Comparison of ENCODE assay signal across 9 cellular contexts in the genomic region with DNA sequence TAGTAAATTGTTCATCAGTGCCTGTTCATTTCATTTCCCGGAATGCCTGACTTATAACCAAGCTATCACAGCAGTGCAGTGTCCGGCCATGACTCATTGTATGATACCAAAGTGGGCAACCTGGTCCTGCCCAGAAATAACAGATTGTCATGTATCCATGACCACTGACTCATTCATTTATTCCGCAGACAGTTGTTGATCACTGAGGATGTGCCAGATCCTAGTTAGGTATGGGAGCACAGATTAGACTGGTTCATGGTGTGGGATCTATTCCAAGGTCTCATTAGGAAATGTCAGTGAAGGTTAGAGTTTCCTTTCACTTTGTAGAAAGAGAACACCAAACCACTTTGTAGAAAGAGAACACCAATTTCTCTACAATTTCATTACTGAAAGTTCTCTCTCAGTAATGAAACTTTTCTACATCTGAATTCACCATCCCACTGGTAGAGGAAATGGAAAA. TPM values are rescaled to one million over a fixed set of nuclear protein-coding genes. Genes with fewer than 3 reads are reported as not detected.
DNase-seq lines count a peak whose midpoint lies in the region; ATAC-seq and TF ChIP-seq lines count a peak whose summit lies in the region.
"Had no signal": no experiment of that assay in that cellular context is flagged by ENCODE, and none has a peak within 500 bp of the region (broad histone marks: within the 10 kb centered on the region; RNA-seq: fewer than 3 reads in every experiment).

No MANE protein-coding gene starts in this region.

- no peaks in the 10 kb centered on the region for H3K27me3 ChIP-seq in uterus

- H3K36me3 Mint-ChIP-seq in HFFc6 (ENCODE audit: low read depth), result peaks cover 29% of the 10 kb centered on the region

- no peak overlapping the region for H3K27ac ChIP-seq in uterus

- peaks cover 0 to 8% of the 10 kb centered on the region in 2 donors for H3K4me1 ChIP-seq in uterus

- peak overlapping the region; percentile 74 for H3K4me3 Mint-ChIP-seq in HFFc6

- no peaks in the 10 kb centered on the region for H3K9me3 Mint-ChIP-seq in HFFc6

- no peak for TF ChIP-seq POLR2A in uterus (IDR thresholded peaks at IDR 0.05)

- no peaks in the 10 kb centered on the region for H3K27me3 Mint-ChIP-seq in HFFc6 (ENCODE audit: insufficient read depth)

- intact Hi-C loops in uterus (cut with DNase I; ENCODE audit: low total_unique reads) (no loop called here), left colon (cut with DNase I, micrococcal nuclease) (no loop called here)

- DNase-seq in AG08396 (ENCODE audit: low spot score) (peak; percentile 68), HFFc6 (peak; percentile 88), astrocyte of the cerebellum (ENCODE audit: low read depth) (peak; percentile 70), iris pigment epithelial cell (ENCODE audit: low read depth) (peak; percentile 93), NCI-H1436 treated with DMSO at 0.1 percent for 48 hours (lab: John Stamatoyannopoulos, UW) (no peak), uterus (no peak), left colon (no peak)
- DNase-seq: DMS153 had no signal

- in situ Hi-C loops in astrocyte of the cerebellum (cut with HindIII; ENCODE audit: low sequenced_read_pairs), result no loop called here

- TF ChIP-seq CTCF in HFFc6 (IDR thresholded peaks at IDR 0.05), result no peak
- TF ChIP-seq CTCF in astrocyte of the cerebellum (IDR thresholded peaks at IDR 0.05; ENCODE audit: low read depth, low read length, missing control alignments), result no peak
- no peak for TF ChIP-seq CTCF in uterus (IDR thresholded peaks at IDR 0.05)

- H3K4me3 ChIP-seq in astrocyte of the cerebellum (ENCODE audit: low read depth, low read length) (no peak overlapping the region), uterus (no peak overlapping the region)

- H3K9me3 ChIP-seq in uterus, result no peaks in the 10 kb centered on the region

- ATAC-seq in GM21576 (IDR thresholded peaks at IDR 0.05; ENCODE audit: unreplicated experiment) (no peak), left colon (no peak)

- peaks cover 82% of the 10 kb centered on the region for H3K4me1 Mint-ChIP-seq in HFFc6 (ENCODE audit: low read depth)

- peak overlapping the region; percentile 82 for H3K27ac Mint-ChIP-seq in HFFc6

- no peaks in the 10 kb centered on the region for H3K36me3 ChIP-seq in uterus

RNA-seq across cellular contexts. Expression of gene NREP, which starts 8.7 kb away (rescaled TPM):
- 10 to 100 TPM; 32.0 to 89.1 (median 35.1) TPM for total RNA-seq in HFFc6 (2021; fragmentation: NEBNext Ultra II Directional; extraction: Animal tissue kit (Norgen Biotek cat#: 25700))
- total RNA-seq in uterus (100 to 1,000 TPM in 1 of 4 donors, 10 to 100 TPM in 3; 21.4 to 779 (median 52.6) TPM), left colon (10 to 100 TPM; 14.3 to 16.3 TPM)

Comparison
In these comparisons a context has a peak if more than half of its experiments do, and no peak if none do; other contexts are left out.
1. DNase-seq: peak in AG08396 (single experiment), HFFc6 (single experiment), astrocyte of the cerebellum (single experiment) and iris pigment epithelial cell (single experiment); none in NCI-H1436 treated with DMSO at 0.1 percent for 48 hours (single experiment), uterus (0 of 2) and left colon (0 of 2).